Comparison of ENCODE assay signal across 8 cellular contexts in the genomic region with DNA sequence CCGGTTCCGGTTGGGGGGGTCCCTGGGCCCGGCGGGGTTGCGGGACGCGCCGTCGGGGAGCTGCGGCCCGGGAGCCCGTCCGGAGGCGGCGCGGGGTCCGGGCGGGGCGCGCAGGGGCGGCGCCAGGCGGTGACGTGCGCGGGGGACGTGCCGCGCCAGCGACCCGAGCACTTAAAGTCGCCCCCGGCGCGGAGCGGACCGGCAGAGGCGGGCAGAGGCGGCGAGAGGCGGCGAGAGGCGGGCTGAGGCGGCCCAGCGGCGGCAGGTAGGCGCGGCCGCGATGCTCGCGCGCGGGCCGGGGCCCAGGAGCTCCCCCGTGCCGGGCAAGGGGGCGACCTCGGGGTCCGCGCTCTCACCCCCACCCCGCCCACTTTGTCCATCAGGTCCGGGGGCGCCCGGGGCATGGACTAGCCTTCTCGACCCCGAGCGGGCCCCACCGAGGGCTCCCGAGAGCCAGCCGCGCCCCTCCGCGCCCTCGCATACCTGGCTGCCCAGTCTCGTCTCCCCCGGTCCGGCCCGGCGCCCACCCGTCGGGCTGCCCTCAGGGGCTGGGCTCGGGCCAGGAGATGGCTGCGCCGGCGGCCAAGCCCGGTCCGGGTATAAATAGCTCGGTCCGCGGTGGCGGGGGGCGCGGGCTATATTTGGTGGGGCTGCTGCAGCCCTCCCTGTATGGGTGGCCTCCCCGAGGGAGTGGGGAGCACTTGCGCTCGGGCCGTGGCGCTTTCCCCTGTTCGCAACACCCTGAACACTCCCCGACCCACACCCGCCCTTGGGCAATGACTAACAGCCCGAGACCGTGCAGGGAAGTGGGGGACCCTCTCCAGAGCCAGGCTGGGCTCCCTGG. TPM values are rescaled to one million over a fixed set of nuclear protein-coding genes. Genes with fewer than 3 reads are reported as not detected.
DNase-seq lines count a peak whose midpoint lies in the region; ATAC-seq, FAIRE-seq and TF ChIP-seq lines count a peak whose summit lies in the region.

A gene (plus strand): TSS at position 201 of the 844 bp plus-strand sequence. CDS start 6,967 bp downstream, outside the sequence.

- H3K27me3 ChIP-seq in mucosa of rectum (ENCODE audit: control insufficient read depth in 2 of 2, insufficient read depth in 2 of 2, low read length in 2 of 2) (no peaks in the 10 kb centered on the region), testis (no peaks in the 10 kb centered on the region)

- TF ChIP-seq CTCF in epithelial cell of esophagus (IDR thresholded peaks at IDR 0.05; ENCODE audit: insufficient read depth, low read depth, low read length, missing control alignments), result no peak
- TF ChIP-seq CTCF in testis (IDR thresholded peaks at IDR 0.05), result no peak

- peak; percentile 61 for ATAC-seq in activated CD8-positive, alpha-beta memory T cell treated with anti-CD3 and anti-CD28 coated beads, Interleukin-2, amount 10 ng/mL, durations not matched to agents 7 days and 5 days

- no peaks in the 10 kb centered on the region for H3K9me3 Mint-ChIP-seq in activated CD8-positive, alpha-beta memory T cell treated with anti-CD3 and anti-CD28 coated beads, Interleukin-2, amount 10 ng/mL, durations not matched to agents 7 days and 5 days (ENCODE audit: low read depth)

- WGBS in testis, 2 donors, result 2 to 5% methylated on average over 10 to 58 of the region's 104 CpGs

- no peak for DNase-seq in H54 (ENCODE audit: insufficient read length, low spot score)
- peak; percentile 11 for DNase-seq in NCI-H1105 treated with DMSO at 0.1 percent for 48 hours (lab: John Stamatoyannopoulos, UW)
- DNase-seq in activated CD8-positive, alpha-beta memory T cell treated with anti-CD3 and anti-CD28 coated beads, Interleukin-2, amount 10 ng/mL, durations not matched to agents 7 days and 5 days, result peak; percentile 77
- DNase-seq in epithelial cell of esophagus (ENCODE audit: low read depth), result peak; percentile 82
- peak; percentile 57 for DNase-seq in testis
- no peak for DNase-seq in DMS114 treated with DMSO at 0.1 percent for 48 hours (lab: John Stamatoyannopoulos, UW; ENCODE audit: unreplicated experiment)

- peak; percentile 99 for TF ChIP-seq POLR2A in H54 (IDR thresholded peaks at IDR 0.05; ENCODE audit: low read depth, low read length)
- no peak for TF ChIP-seq POLR2A in testis (IDR thresholded peaks at IDR 0.05)

- intact Hi-C loops in testis (cut with DNase I; ENCODE audit: low total_unique reads), result no loop called here

- CTCF ChIA-PET in activated CD8-positive, alpha-beta memory T cell treated with anti-CD3 and anti-CD28 coated beads, Interleukin-2, amount 10 ng/mL, durations not matched to agents 7 days and 5 days (lab: Charles Lee), result interaction anchor here (0.7 to 2.8 kb wide), 7 partner anchors 9 to 63 kb away, joined by 3 to 14 read pairs (median 4); no protein-coding TSS in a partner anchor

- H3K4me1 Mint-ChIP-seq in activated CD8-positive, alpha-beta memory T cell treated with anti-CD3 and anti-CD28 coated beads, Interleukin-2, amount 10 ng/mL, durations not matched to agents 7 days and 5 days, result peaks cover 16% of the 10 kb centered on the region

- H3K9me3 ChIP-seq in mucosa of rectum (ENCODE audit: control insufficient read depth in 2 of 2, low read length in 2 of 2), result no peaks in the 10 kb centered on the region
- H3K9me3 ChIP-seq in testis, result no peaks in the 10 kb centered on the region

- H3K27ac Mint-ChIP-seq in activated CD8-positive, alpha-beta memory T cell treated with anti-CD3 and anti-CD28 coated beads, Interleukin-2, amount 10 ng/mL, durations not matched to agents 7 days and 5 days, result peak within 1 kb of the TSS; percentile 87

- no peak for FAIRE-seq in H54 (lab: Jason Lieb, UNC)

- H3K4me1 ChIP-seq in mucosa of rectum (ENCODE audit: control insufficient read depth in 2 of 2, insufficient read depth in 2 of 2, low read length in 2 of 2) (peaks cover 24 to 29% of the 10 kb centered on the region in 2 donors), testis (peaks cover 40% of the 10 kb centered on the region)

- peak within 1 kb of the TSS; percentile 80 to 95 for H3K9ac ChIP-seq in mucosa of rectum (ENCODE audit: low read depth in 1 of 2, low read length in 2 of 2)

- H3K36me3 ChIP-seq in mucosa of rectum (ENCODE audit: control insufficient read depth in 2 of 2, insufficient read depth in 2 of 2, low read length in 2 of 2), result no peaks in the 10 kb centered on the region
- H3K36me3 ChIP-seq in testis (ENCODE audit: low read depth, missing control alignments), result no peaks in the 10 kb centered on the region

- H3K36me3 Mint-ChIP-seq in activated CD8-positive, alpha-beta memory T cell treated with anti-CD3 and anti-CD28 coated beads, Interleukin-2, amount 10 ng/mL, durations not matched to agents 7 days and 5 days, result peaks cover 3% of the 10 kb centered on the region

- H3K4me3 ChIP-seq in GM08714 (ENCODE audit: low read length), result peak within 1 kb of the TSS; percentile 74; the same call in 1 of the 2 replicates
- peak within 1 kb of the TSS; percentile 76 for H3K4me3 ChIP-seq in epithelial cell of esophagus (ENCODE audit: low read length)
- peak within 1 kb of the TSS; percentile 62 to 67 for H3K4me3 ChIP-seq in mucosa of rectum (ENCODE audit: low read length in 2 of 2)
- H3K4me3 ChIP-seq in testis, result peak within 1 kb of the TSS; percentile 51 to 77

- peak within 1 kb of the TSS; percentile 94 for H3K27ac ChIP-seq in mucosa of rectum (ENCODE audit: low read depth in 2 of 2, low read length in 2 of 2)
- H3K27ac ChIP-seq in testis, result peak within 1 kb of the TSS; percentile 90 to 94

- H3K4me3 Mint-ChIP-seq in activated CD8-positive, alpha-beta memory T cell treated with anti-CD3 and anti-CD28 coated beads, Interleukin-2, amount 10 ng/mL, durations not matched to agents 7 days and 5 days, result peak within 1 kb of the TSS; percentile 87

- no peaks in the 10 kb centered on the region for H3K27me3 Mint-ChIP-seq in activated CD8-positive, alpha-beta memory T cell treated with anti-CD3 and anti-CD28 coated beads, Interleukin-2, amount 10 ng/mL, durations not matched to agents 7 days and 5 days

RNA-seq across cellular contexts. Expression of the gene that starts here (rescaled TPM):
- 100 to 1,000 TPM; 119 to 148 TPM for total RNA-seq in activated CD8-positive, alpha-beta memory T cell treated with anti-CD3 and anti-CD28 coated beads, Interleukin-2, amount 10 ng/mL, durations not matched to agents 7 days and 5 days
- total RNA-seq in testis, result 10 to 100 TPM; 67.7 to 71.4 TPM
- polyA plus RNA-seq in testis (ENCODE audit: insufficient read depth, low read depth, low replicate concordance), result 70.6 TPM

Comparison
In these comparisons a context has a peak if more than half of its experiments do, and no peak if none do; other contexts are left out.
1. DNase-seq: peak in NCI-H1105 treated with DMSO at 0.1 percent for 48 hours (single experiment), activated CD8-positive, alpha-beta memory T cell treated with anti-CD3 and anti-CD28 coated beads, Interleukin-2, amount 10 ng/mL, durations not matched to agents 7 days and 5 days (single experiment), epithelial cell of esophagus (single experiment) and testis (single experiment); none in H54 (single experiment) and DMS114 treated with DMSO at 0.1 percent for 48 hours (single experiment).
2. Peak in every context shown above with its lines, with median percentiles within 50 percentile points of each other: H3K4me3 ChIP-seq.